Comparison of ENCODE assay signal across 32 cellular contexts in genomic region chr4:48436318-48436717, GRCh38. TPM values are rescaled to one million over a fixed set of nuclear protein-coding genes. Genes with fewer than 3 reads are reported as not detected.
"Had no signal": no experiment of that assay in that cellular context is flagged by ENCODE, and none has a peak within 500 bp of the region (broad histone marks: within the 10 kb centered on the region; RNA-seq: fewer than 3 reads in every experiment).

No MANE protein-coding gene starts in this region.

- H3K9me3 Mint-ChIP-seq: naive thymus-derived CD4-positive, alpha-beta T cell; nephron; neural progenitor cell; stimulated activated effector memory CD8-positive, alpha-beta T cell treated with anti-CD3 and anti-CD28 coated beads, Interleukin-12 subunit alpha, Interleukin-12 subunit beta, amount 100 ng/mL, for 72 hours; type B pancreatic cell had no signal

- H3K27ac ChIP-seq: dorsolateral prefrontal cortex, epithelial cell of prostate, gastrocnemius medialis, heart left ventricle, hepatocyte, neural progenitor cell, parathyroid adenoma, right lobe of liver, testis, tibial artery had no signal

- H3K79me2 ChIP-seq: hepatocyte, parathyroid adenoma had no signal

- H3K27me3 ChIP-seq: dorsolateral prefrontal cortex, gastrocnemius medialis, heart left ventricle, hepatocyte, neural progenitor cell, right lobe of liver, testis, tibial artery had no signal

- H3K4me3 Mint-ChIP-seq: memory B cell; naive thymus-derived CD4-positive, alpha-beta T cell; nephron; neural progenitor cell; stimulated activated effector memory CD8-positive, alpha-beta T cell treated with anti-CD3 and anti-CD28 coated beads, Interleukin-12 subunit alpha, Interleukin-12 subunit beta, amount 100 ng/mL, for 72 hours; type B pancreatic cell had no signal

- H3K4me2 ChIP-seq: hepatocyte, neural progenitor cell had no signal

- H3K36me3 ChIP-seq: gastrocnemius medialis, heart left ventricle, neural progenitor cell, right lobe of liver, tibial artery had no signal

- H3K36me3 Mint-ChIP-seq: memory B cell; neural progenitor cell; stimulated activated effector memory CD8-positive, alpha-beta T cell treated with anti-CD3 and anti-CD28 coated beads, Interleukin-12 subunit alpha, Interleukin-12 subunit beta, amount 100 ng/mL, for 72 hours; type B pancreatic cell had no signal

- FAIRE-seq: urothelium cell line had no signal

- H3K4me1 Mint-ChIP-seq: memory B cell, nephron, neural progenitor cell had no signal

- H3K27ac Mint-ChIP-seq: memory B cell; nephron; neural progenitor cell; progenitor cell of endocrine pancreas; stimulated activated effector memory CD8-positive, alpha-beta T cell treated with anti-CD3 and anti-CD28 coated beads, Interleukin-12 subunit alpha, Interleukin-12 subunit beta, amount 100 ng/mL, for 72 hours; type B pancreatic cell had no signal

- H3K27me3 Mint-ChIP-seq: progenitor cell of endocrine pancreas, type B pancreatic cell had no signal

- H3K4me3 ChIP-seq: dorsolateral prefrontal cortex, gastrocnemius medialis, heart left ventricle, hepatocyte, lung, neural progenitor cell, right lobe of liver, testis, tibial artery had no signal

- DNase-seq: central memory CD4-positive, alpha-beta T cell; dorsolateral prefrontal cortex; effector CD4-positive, alpha-beta T cell; gastrocnemius medialis; heart left ventricle; kidney glomerular epithelial cell; naive thymus-derived CD4-positive, alpha-beta T cell; right lobe of liver; stimulated activated CD4-positive, alpha-beta T cell treated with anti-CD3 and anti-CD28 coated beads, Interleukin-2, amount 100 ng/mL, for 24 hours; stimulated activated CD4-positive, alpha-beta T cell treated with anti-CD3 and anti-CD28 coated beads, Interleukin-4, amount 100 ng/mL, for 24 hours; stimulated activated naive CD8-positive, alpha-beta T cell treated with anti-CD3 and anti-CD28 coated beads, Interleukin-15, Interleukin-2, amounts not matched to agents 100 U/mL and 50 U/mL, for 24 hours; substantia nigra; testis; tibial artery had no signal

- H3K9ac ChIP-seq: neural progenitor cell, parathyroid adenoma had no signal

- H2AFZ ChIP-seq: hepatocyte, neural progenitor cell, parathyroid adenoma had no signal

- H3K4me1 ChIP-seq: gastrocnemius medialis, neural progenitor cell, parathyroid adenoma, testis had no signal

- H3K9me3 ChIP-seq: gastrocnemius medialis, heart left ventricle, right lobe of liver, testis, tibial artery had no signal

RNA-seq across cellular contexts. Expression of gene SLC10A4, which starts 46.8 kb away (rescaled TPM):
- total RNA-seq: esophagus mucosa, mononuclear cell, osteoblast had no signal
- polyA plus RNA-seq: liver had no signal

RNA-seq across cellular contexts. Expression of gene ZAR1, which starts 53.7 kb away (rescaled TPM):
- total RNA-seq: esophagus mucosa; fibroblast of lung; fibroblast of villous mesenchyme; gastrocnemius medialis; glomerular endothelial cell; heart left ventricle; hepatocyte; lung; mononuclear cell; naive thymus-derived CD4-positive, alpha-beta T cell; osteoblast; progenitor cell of endocrine pancreas; right lobe of liver had no signal
- polyA plus RNA-seq: fibroblast of lung; heart left ventricle; hepatocyte; liver; naive thymus-derived CD4-positive, alpha-beta T cell had no signal
